In genomic region chr12:31603546-31604009, GRCh38 we compare ENCODE assay signal across 11 cellular contexts. TPM values are rescaled to one million over a fixed set of nuclear protein-coding genes. Genes with fewer than 3 reads are reported as not detected.
DNase-seq lines count a peak whose midpoint lies in the region; ATAC-seq, FAIRE-seq and TF ChIP-seq lines count a peak whose summit lies in the region.
"Had no signal": no experiment of that assay in that cellular context is flagged by ENCODE, and none has a peak within 500 bp of the region (broad histone marks: within the 10 kb centered on the region; RNA-seq: fewer than 3 reads in every experiment).

No MANE protein-coding gene starts in this region.

- peaks cover 0 to 6% of the 10 kb centered on the region in 2 donors for H3K4me1 ChIP-seq in aorta (ENCODE audit: control insufficient read depth in 1 of 2, insufficient read depth in 2 of 2, low read length in 2 of 2)

- peak; percentile 92 for FAIRE-seq in GM12892 (lab: Jason Lieb, UNC)
- FAIRE-seq: colon had no signal

- no peak overlapping the region for H3K27ac ChIP-seq in aorta (ENCODE audit: low read depth in 1 of 2, low read length in 2 of 2)

- no peak for TF ChIP-seq CTCF in foreskin fibroblast (IDR thresholded peaks at IDR 0.05; ENCODE audit: low read depth, low read length)

- DNase-seq in GM12892 (ENCODE audit: insufficient read length) (no peak), NAMALWA (ENCODE audit: low spot score) (peak; percentile 92), aorta (no peak), foreskin fibroblast (no peak), EL (no peak)
- DNase-seq in stimulated activated CD4-positive, alpha-beta T cell treated with anti-CD3 and anti-CD28 coated beads, Interleukin-4, amount 100 ng/mL, for 4 hours = no peak
- DNase-seq: activated T-cell treated with anti-CD3 and anti-CD28 coated beads, Interleukin-2, amount 50 U/mL, for 72 hours; NCI-H446 had no signal

- H3K4me3 ChIP-seq in aorta (ENCODE audit: low read length in 2 of 2) = no peak overlapping the region
- no peak overlapping the region for H3K4me3 ChIP-seq in foreskin fibroblast (ENCODE audit: low read depth in 1 of 2, low read length in 2 of 2)

- intact Hi-C loops in aorta (cut with DNase I) = loop anchor here in 1 of 2 donors (2.0 kb wide), 1 partner anchor 25 kb away; no protein-coding TSS in a partner anchor

- ATAC-seq in GM19463 (IDR thresholded peaks at IDR 0.05; ENCODE audit: unreplicated experiment) (peak; percentile 98), HG02973 (IDR thresholded peaks at IDR 0.05; ENCODE audit: unreplicated experiment) (peak; percentile 91), aorta (ENCODE audit: low FRiP score) (no peak)
- ATAC-seq: activated T-cell treated with anti-CD3 and anti-CD28 coated beads, Interleukin-2, amount 50 U/mL, for 72 hours had no signal

- H3K36me3 ChIP-seq in aorta (ENCODE audit: control insufficient read depth in 1 of 2, insufficient read depth in 2 of 2, low read length in 1 of 2) = no peaks in the 10 kb centered on the region

- no peaks in the 10 kb centered on the region for H3K9me3 ChIP-seq in aorta (ENCODE audit: control insufficient read depth, low read length)

- TF ChIP-seq POLR2A in GM12892 (IDR thresholded peaks at IDR 0.05; ENCODE audit: low read depth, low read length) = no peak

- WGBS in aorta, 2 donors = 50 to 63% methylated on average over 3 of the region's 3 CpGs

- no peaks in the 10 kb centered on the region for H3K27me3 ChIP-seq in aorta (ENCODE audit: control insufficient read depth in 1 of 2, insufficient read depth in 2 of 2, low read length in 1 of 2)

RNA-seq across cellular contexts. Expression of gene DENND5B, which starts 12.6 kb away (rescaled TPM):
- 8.6 TPM for polyA plus RNA-seq in GM12892 (2012; ENCODE audit: missing spikeins)
- total RNA-seq in aorta = 10 to 100 TPM; 19.7 to 22.5 TPM
- 1 to 10 TPM; 3.1 to 5.6 TPM for polyA plus RNA-seq in aorta

RNA-seq across cellular contexts. Expression of gene ETFBKMT, which starts 55.9 kb away (rescaled TPM):
- 0.83 TPM for polyA plus RNA-seq in GM12892 (2012; ENCODE audit: missing spikeins)
- 1 to 10 TPM; 2.8 to 4.9 TPM for total RNA-seq in aorta
- 1 to 10 TPM; 2.8 to 3.0 TPM for polyA plus RNA-seq in aorta
